ENCODE assay signal across 24 cellular contexts in genomic region chr9:70304810-70305209, GRCh38.
"Had no signal": no experiment of that assay in that cellular context is flagged by ENCODE, and none has a peak within 500 bp of the region (broad histone marks: within the 10 kb centered on the region; RNA-seq: fewer than 3 reads in every experiment).

No MANE protein-coding gene starts in this region.

- DNase-seq: activated B cell treated with CpG ODN at 0.5 μM for 24 hours; activated CD4-positive, alpha-beta memory T cell treated with anti-CD3 and anti-CD28 coated beads, Interleukin-2, amount 10 ng/mL, durations not matched to agents 7 days and 5 days; activated CD4-positive, alpha-beta T cell treated with anti-CD3 and anti-CD28 coated beads for 1 hour; activated CD4-positive, alpha-beta T cell treated with anti-CD3 and anti-CD28 coated beads, Interleukin-2, amount 10 ng/mL, durations not matched to agents 7 days and 5 days; activated CD8-positive, alpha-beta memory T cell treated with anti-CD3 and anti-CD28 coated beads, Interleukin-2, amount 50 U/mL, for 4 hours; activated gamma-delta T cell treated with Interleukin-2 at 50 U/mL for 16 hours; activated naive CD4-positive, alpha-beta T cell treated with anti-CD3 and anti-CD28 coated beads, Interleukin-2, amount 10 ng/mL, durations not matched to agents 7 days and 5 days; activated naive CD8-positive, alpha-beta T cell treated with anti-CD3 and anti-CD28 coated beads for 36 hours; activated T-cell treated with anti-CD3 and anti-CD28 coated beads, Interleukin-2, amount 50 U/mL, for 72 hours; caudate nucleus; MG63; MV-4-11; NCI-H1092 treated with DMSO at 0.1 percent for 48 hours; NCI-H1417 treated with DMSO at 0.1 percent for 48 hours; NCI-H1694; NCI-H2029 treated with DMSO at 0.1 percent for 48 hours; NCI-H345; NCI-H510A; NCI-H526 treated with DMSO at 0.1 percent for 48 hours; NCI-H82; RPMI8226; SW 1271 had no signal

- H3K27me3 ChIP-seq: MG63 had no signal

- ATAC-seq: activated T-cell treated with anti-CD3 and anti-CD28 coated beads, Interleukin-2, amount 50 U/mL, for 72 hours; Right ventricle myocardium inferior; SK-N-SH treated with all-trans-retinoic acid at 6 μM for 48 hours had no signal

- H3K9me3 ChIP-seq: MG63 had no signal

- H3K4me3 ChIP-seq: MG63 had no signal
